Comparison of ENCODE assay signal across 24 cellular contexts in the genomic region with DNA sequence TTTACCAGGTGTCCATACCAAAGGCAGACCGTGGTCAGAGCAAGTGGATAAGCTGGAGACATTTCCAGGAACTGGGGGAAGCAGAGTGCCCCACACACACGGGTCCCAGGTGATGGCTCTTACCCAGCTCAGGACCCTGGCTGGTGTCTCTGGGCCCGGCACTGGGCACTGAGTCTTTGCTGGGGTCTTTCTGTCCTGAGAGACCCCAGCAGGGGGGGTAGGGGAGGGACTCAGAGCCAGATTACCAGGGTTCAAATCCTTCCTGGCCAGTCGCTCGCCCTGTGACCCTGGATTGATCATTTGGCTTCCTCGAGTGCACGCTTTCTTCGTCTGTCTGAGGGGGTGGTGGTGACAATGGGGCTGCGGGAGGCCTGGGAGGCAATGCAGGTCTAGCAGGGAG.
"Had no signal": no experiment of that assay in that cellular context is flagged by ENCODE, and none has a peak within 500 bp of the region (broad histone marks: within the 10 kb centered on the region; RNA-seq: fewer than 3 reads in every experiment).

No MANE protein-coding gene starts in this region.

- H3K27me3 ChIP-seq: breast epithelium, esophagus muscularis mucosa, foreskin keratinocyte, neural progenitor cell, vagina had no signal

- H3K4me1 Mint-ChIP-seq: activated T-helper 17 cell treated with anti-CD3 and anti-CD28 coated beads, Interleukin-2, amount 50 U/mL, for 72 hours had no signal

- H3K9me3 ChIP-seq: breast epithelium, esophagus muscularis mucosa, thoracic aorta, vagina had no signal

- H3K27ac ChIP-seq: breast epithelium, esophagus muscularis mucosa, foreskin keratinocyte, neural progenitor cell, thoracic aorta, vagina had no signal

- H3K4me3 ChIP-seq: breast epithelium, esophagus muscularis mucosa, neural progenitor cell, thoracic aorta, vagina had no signal

- DNase-seq: activated CD4-positive, alpha-beta T cell treated with anti-CD3 and anti-CD28 coated beads, Interleukin-2, amount 50 U/mL, for 1 hour; activated CD4-positive, CD25-positive, alpha-beta regulatory T cell treated with anti-CD3 and anti-CD28 coated beads, Interleukin-2, amount 50 U/mL, for 72 hours; activated CD8-positive, alpha-beta T cell treated with anti-CD3 and anti-CD28 coated beads for 36 hours; activated naive CD4-positive, alpha-beta T cell; activated T-cell treated with anti-CD3 and anti-CD28 coated beads, Interleukin-2, amount 50 U/mL, for 4 hours; foreskin keratinocyte; midbrain; naive thymus-derived CD4-positive, alpha-beta T cell; right cardiac atrium; stimulated activated CD4-positive, alpha-beta T cell treated with anti-CD3 and anti-CD28 coated beads, Interleukin-12 subunit alpha, Interleukin-12 subunit beta, amount 100 ng/mL, for 4 hours; stimulated activated CD4-positive, alpha-beta T cell treated with anti-CD3 and anti-CD28 coated beads, Interleukin-4, amount 100 ng/mL, for 1 hour; T1000 had no signal

- H3K4me2 ChIP-seq: neural progenitor cell had no signal

- H3K36me3 Mint-ChIP-seq: activated naive CD4-positive, alpha-beta T cell treated with anti-CD3 and anti-CD28 coated beads, Interleukin-2, amount 50 U/mL, for 72 hours; naive thymus-derived CD4-positive, alpha-beta T cell; neural progenitor cell; type B pancreatic cell had no signal

- H3K9me3 Mint-ChIP-seq: activated CD8-positive, alpha-beta T cell treated with anti-CD3 and anti-CD28 coated beads for 36 hours; activated naive CD4-positive, alpha-beta T cell treated with anti-CD3 and anti-CD28 coated beads, Interleukin-2, amount 50 U/mL, for 72 hours; activated T-cell treated with anti-CD3 and anti-CD28 coated beads, Interleukin-2, amount 50 U/mL, for 4 hours; activated T-helper 17 cell treated with anti-CD3 and anti-CD28 coated beads, Interleukin-2, amount 50 U/mL, for 72 hours; central memory CD8-positive, alpha-beta T cell; dendritic cell treated with granulocyte-macrophage colony-stimulating factor and Interleukin-4, amounts not matched to agents 40 ng/mL and 50 ng/mL, for 4 days; stimulated activated naive CD8-positive, alpha-beta T cell treated with anti-CD3 and anti-CD28 coated beads, Interleukin-15, Interleukin-2, amounts not matched to agents 100 ng/mL and 50 ng/mL, for 24 hours; T-helper 1 cell treated with Interleukin-12 subunit alpha and Interleukin-12 subunit beta and Interleukin-4 antibody, amounts not matched to agents 30 μg/mL and 1 μg/mL, for 36 hours had no signal

- H3K36me3 ChIP-seq: breast epithelium, esophagus muscularis mucosa, neural progenitor cell, thoracic aorta, vagina had no signal

- H3K4me3 Mint-ChIP-seq: activated CD8-positive, alpha-beta T cell treated with anti-CD3 and anti-CD28 coated beads for 36 hours; activated T-cell treated with anti-CD3 and anti-CD28 coated beads, Interleukin-2, amount 50 U/mL, for 4 hours; activated T-helper 17 cell treated with anti-CD3 and anti-CD28 coated beads, Interleukin-2, amount 50 U/mL, for 72 hours; central memory CD8-positive, alpha-beta T cell; dendritic cell treated with granulocyte-macrophage colony-stimulating factor and Interleukin-4, amounts not matched to agents 40 ng/mL and 50 ng/mL, for 4 days; naive thymus-derived CD4-positive, alpha-beta T cell; neural progenitor cell; stimulated activated naive CD8-positive, alpha-beta T cell treated with anti-CD3 and anti-CD28 coated beads, Interleukin-15, Interleukin-2, amounts not matched to agents 100 ng/mL and 50 ng/mL, for 24 hours; T-helper 1 cell treated with Interleukin-12 subunit alpha and Interleukin-12 subunit beta and Interleukin-4 antibody, amounts not matched to agents 30 μg/mL and 1 μg/mL, for 36 hours; type B pancreatic cell had no signal

- H3K27me3 Mint-ChIP-seq: activated CD8-positive, alpha-beta T cell treated with anti-CD3 and anti-CD28 coated beads for 36 hours; activated T-helper 17 cell treated with anti-CD3 and anti-CD28 coated beads, Interleukin-2, amount 50 U/mL, for 72 hours; central memory CD8-positive, alpha-beta T cell; stimulated activated naive CD8-positive, alpha-beta T cell treated with anti-CD3 and anti-CD28 coated beads, Interleukin-15, Interleukin-2, amounts not matched to agents 100 ng/mL and 50 ng/mL, for 24 hours had no signal

- H3K27ac Mint-ChIP-seq: activated CD8-positive, alpha-beta T cell treated with anti-CD3 and anti-CD28 coated beads for 36 hours; activated naive CD4-positive, alpha-beta T cell treated with anti-CD3 and anti-CD28 coated beads, Interleukin-2, amount 50 U/mL, for 72 hours; activated T-helper 17 cell treated with anti-CD3 and anti-CD28 coated beads, Interleukin-2, amount 50 U/mL, for 72 hours; dendritic cell treated with granulocyte-macrophage colony-stimulating factor and Interleukin-4, amounts not matched to agents 40 ng/mL and 50 ng/mL, for 4 days; naive thymus-derived CD4-positive, alpha-beta T cell; neural progenitor cell; stimulated activated naive CD8-positive, alpha-beta T cell treated with anti-CD3 and anti-CD28 coated beads, Interleukin-15, Interleukin-2, amounts not matched to agents 100 ng/mL and 50 ng/mL, for 24 hours; T-helper 1 cell treated with Interleukin-12 subunit alpha and Interleukin-12 subunit beta and Interleukin-4 antibody, amounts not matched to agents 30 μg/mL and 1 μg/mL, for 36 hours; type B pancreatic cell had no signal
